ENCODE assay signal across 1 cellular context in the genomic region with DNA sequence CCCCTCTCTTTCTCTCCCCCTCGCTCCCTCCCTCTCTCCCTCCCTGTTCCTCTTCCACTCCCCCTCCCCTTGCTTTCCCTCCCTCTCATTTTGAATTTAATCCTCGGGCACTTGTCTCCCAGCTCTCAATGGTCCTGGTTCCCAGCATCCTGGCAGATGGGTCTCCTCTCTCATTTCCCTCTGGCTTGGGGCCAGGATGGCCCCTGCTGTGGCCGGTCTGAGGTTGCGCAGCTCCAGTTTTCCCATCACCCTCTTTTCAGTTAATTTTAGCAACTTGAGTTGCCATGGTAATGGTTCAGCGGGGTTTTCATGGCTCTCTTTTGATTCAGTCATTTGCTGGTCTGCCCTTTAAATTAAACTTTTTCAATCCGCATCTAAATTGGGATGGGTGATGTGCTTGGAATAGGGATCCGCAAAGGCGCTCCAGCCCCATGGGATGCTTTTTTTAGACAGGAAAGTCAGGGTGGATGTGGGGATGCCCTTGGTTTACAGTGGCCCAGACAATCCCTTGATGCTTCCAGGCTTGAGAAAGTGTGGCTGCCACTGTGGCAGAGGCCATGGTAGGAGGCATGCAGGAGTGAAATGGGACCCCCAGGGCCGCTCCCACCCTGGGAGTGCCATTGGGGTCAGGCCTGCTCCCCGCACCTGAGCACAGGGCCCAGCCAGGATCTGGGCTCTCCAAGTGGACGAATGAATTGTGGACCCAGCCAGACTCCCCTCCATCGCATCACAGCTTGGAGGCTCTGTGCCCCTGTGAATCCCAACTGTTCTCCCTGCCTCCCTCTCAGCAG.
TF ChIP-seq lines count a peak whose summit lies in the region.

No MANE protein-coding gene starts in this region.

TF ChIP-seq in SK-N-SH, 30 proteins besides CTCF, POLR2A, EP300 and RAD21 (continued from another document):
- no peak for TF ChIP-seq TEAD4 (IDR thresholded peaks at IDR 0.05; ENCODE audit: borderline replicate concordance, insufficient read depth)
- no peak for TF ChIP-seq ZBTB33 (IDR thresholded peaks at IDR 0.05; ENCODE audit: borderline replicate concordance, low read depth)
- TF ChIP-seq, protein P1, sequence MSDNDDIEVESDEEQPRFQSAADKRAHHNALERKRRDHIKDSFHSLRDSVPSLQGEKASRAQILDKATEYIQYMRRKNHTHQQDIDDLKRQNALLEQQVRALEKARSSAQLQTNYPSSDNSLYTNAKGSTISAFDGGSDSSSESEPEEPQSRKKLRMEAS (IDR thresholded peaks at IDR 0.05; ENCODE audit: low read depth): no peak
- no peak for TF ChIP-seq NRF1 (IDR thresholded peaks at IDR 0.05; ENCODE audit: low read depth, low read length)
- no peak for TF ChIP-seq RXRA (IDR thresholded peaks at IDR 0.05; ENCODE audit: borderline replicate concordance, low read depth)
- TF ChIP-seq CHD2 (IDR thresholded peaks at IDR 0.05; ENCODE audit: low read length, partially characterized antibody): no peak
- TF ChIP-seq NFIC (IDR thresholded peaks at IDR 0.05; ENCODE audit: borderline replicate concordance): no peak
- no peak for TF ChIP-seq YY1 (IDR thresholded peaks at IDR 0.05; ENCODE audit: low read depth)
- no peak for TF ChIP-seq SIN3A (IDR thresholded peaks at IDR 0.05; ENCODE audit: borderline replicate concordance, low read depth, low read length)
- TF ChIP-seq GATA2 (CRISPR knock-in tag; IDR thresholded peaks at IDR 0.05): no peak
- no peak for TF ChIP-seq RFX5 (IDR thresholded peaks at IDR 0.05; ENCODE audit: low read length)
